Comparison of ENCODE assay signal across 6 cellular contexts in the genomic region with DNA sequence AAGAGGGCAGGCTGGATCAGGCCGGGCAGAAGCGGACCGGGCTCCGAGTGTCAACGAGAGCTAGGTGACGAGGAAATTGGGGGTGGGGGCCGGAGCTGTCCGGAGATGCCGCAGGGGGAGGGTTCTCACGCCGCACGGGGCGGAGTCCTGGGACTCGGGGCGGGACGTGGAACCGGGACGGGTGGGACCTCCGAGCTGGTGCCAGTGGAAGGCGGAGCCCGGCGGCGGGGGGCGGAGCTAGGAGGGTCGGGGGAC. TPM values are rescaled to one million over a fixed set of nuclear protein-coding genes. Genes with fewer than 3 reads are reported as not detected.
DNase-seq lines count a peak whose midpoint lies in the region; ATAC-seq and TF ChIP-seq lines count a peak whose summit lies in the region.

No MANE protein-coding gene starts in this region.

- H3K4me3 ChIP-seq in astrocyte of the spinal cord (ENCODE audit: low read depth, low read length), result peak overlapping the region; percentile 66

- peak; percentile 100 for DNase-seq in astrocyte of the spinal cord (ENCODE audit: low read depth, low spot score)
- DNase-seq in natural killer cell treated with Interleukin-12 subunit alpha and Interleukin-12 subunit beta and Interleukin-15 and Interleukin-18, amount 100 ng/mL, for 72 hours (ENCODE audit: low spot score), result no peak
- DNase-seq in T-helper 9 cell, result no peak
- DNase-seq in central memory CD4-positive, alpha-beta T cell, result no peak
- no peak for DNase-seq in D341Med (ENCODE audit: low spot score)

- no peaks in the 10 kb centered on the region for H3K9me3 Mint-ChIP-seq in natural killer cell treated with Interleukin-12 subunit alpha and Interleukin-12 subunit beta and Interleukin-15 and Interleukin-18, amount 100 ng/mL, for 72 hours

- no peaks in the 10 kb centered on the region for H3K27me3 Mint-ChIP-seq in natural killer cell treated with Interleukin-12 subunit alpha and Interleukin-12 subunit beta and Interleukin-15 and Interleukin-18, amount 100 ng/mL, for 72 hours

- H3K4me1 Mint-ChIP-seq in natural killer cell treated with Interleukin-12 subunit alpha and Interleukin-12 subunit beta and Interleukin-15 and Interleukin-18, amount 100 ng/mL, for 72 hours (ENCODE audit: low read depth in 2 of 2), result peaks cover 6 to 30% of the 10 kb centered on the region in 2 donors

- no peaks in the 10 kb centered on the region for H3K36me3 Mint-ChIP-seq in natural killer cell treated with Interleukin-12 subunit alpha and Interleukin-12 subunit beta and Interleukin-15 and Interleukin-18, amount 100 ng/mL, for 72 hours

- in situ Hi-C loops in astrocyte of the spinal cord (cut with HindIII; ENCODE audit: low sequenced_read_pairs), result no loop called here

- peak; percentile 67 for ATAC-seq in HG02678 (IDR thresholded peaks at IDR 0.05; ENCODE audit: unreplicated experiment)
- ATAC-seq in natural killer cell treated with Interleukin-12 subunit alpha and Interleukin-12 subunit beta and Interleukin-15 and Interleukin-18, amount 100 ng/mL, for 72 hours, result peak; percentile 91 to 94

- no peak for TF ChIP-seq CTCF in astrocyte of the spinal cord (IDR thresholded peaks at IDR 0.05; ENCODE audit: low read depth, low read length)

- H3K27ac Mint-ChIP-seq in natural killer cell treated with Interleukin-12 subunit alpha and Interleukin-12 subunit beta and Interleukin-15 and Interleukin-18, amount 100 ng/mL, for 72 hours, result peak overlapping the region; percentile 95 to 97

- H3K4me3 Mint-ChIP-seq in natural killer cell treated with Interleukin-12 subunit alpha and Interleukin-12 subunit beta and Interleukin-15 and Interleukin-18, amount 100 ng/mL, for 72 hours, result peak overlapping the region; percentile 92

RNA-seq across cellular contexts. Expression of a gene that starts 0.2 kb away (rescaled TPM):
- total RNA-seq in natural killer cell treated with Interleukin-12 subunit alpha and Interleukin-12 subunit beta and Interleukin-15 and Interleukin-18, amount 100 ng/mL, for 72 hours, result 10 to 100 TPM; 33.1 to 53.5 TPM

RNA-seq across cellular contexts. Expression of a gene that starts 5.6 kb away (rescaled TPM):
- 100 to 1,000 TPM; 130 to 236 TPM for total RNA-seq in natural killer cell treated with Interleukin-12 subunit alpha and Interleukin-12 subunit beta and Interleukin-15 and Interleukin-18, amount 100 ng/mL, for 72 hours

RNA-seq across cellular contexts. Expression of a gene that starts 6.7 kb away (rescaled TPM):
- total RNA-seq in natural killer cell treated with Interleukin-12 subunit alpha and Interleukin-12 subunit beta and Interleukin-15 and Interleukin-18, amount 100 ng/mL, for 72 hours, result 10 to 100 TPM; 38.7 to 42.3 TPM

RNA-seq across cellular contexts. Expression of a gene that starts 10.2 kb away (rescaled TPM):
- 10 to 100 TPM; 13.9 to 16.4 TPM for total RNA-seq in natural killer cell treated with Interleukin-12 subunit alpha and Interleukin-12 subunit beta and Interleukin-15 and Interleukin-18, amount 100 ng/mL, for 72 hours

RNA-seq across cellular contexts. Expression of a gene that starts 10.8 kb away (rescaled TPM):
- total RNA-seq in natural killer cell treated with Interleukin-12 subunit alpha and Interleukin-12 subunit beta and Interleukin-15 and Interleukin-18, amount 100 ng/mL, for 72 hours, result 10 to 100 TPM; 31.2 to 33.0 TPM
